ENCODE assay signal across 12 cellular contexts in the genomic region with DNA sequence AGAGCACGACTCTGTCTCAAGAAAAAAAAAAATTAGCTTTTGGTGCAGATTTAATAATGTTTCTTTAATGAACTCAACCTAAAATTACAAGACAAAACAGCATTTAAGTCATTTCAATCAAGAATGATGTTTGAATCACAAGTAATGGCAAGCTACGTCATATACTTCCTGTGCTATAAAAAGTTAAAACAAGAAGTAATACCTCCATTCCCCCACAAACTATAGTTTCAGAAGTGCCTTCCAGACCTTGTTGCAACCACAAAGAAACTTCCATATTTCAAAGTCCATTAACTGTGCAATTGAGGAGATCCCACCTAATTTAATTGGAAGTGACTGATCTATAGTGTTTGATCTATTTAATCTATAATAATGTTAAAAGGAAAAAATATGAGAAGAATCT. TPM values are rescaled to one million over a fixed set of nuclear protein-coding genes. Genes with fewer than 3 reads are reported as not detected.
DNase-seq lines count a peak whose midpoint lies in the region; ATAC-seq and TF ChIP-seq lines count a peak whose summit lies in the region.
"Had no signal": no experiment of that assay in that cellular context is flagged by ENCODE, and none has a peak within 500 bp of the region (broad histone marks: within the 10 kb centered on the region; RNA-seq: fewer than 3 reads in every experiment).

No MANE protein-coding gene starts in this region.

- H3K27ac Mint-ChIP-seq in activated naive CD8-positive, alpha-beta T cell treated with anti-CD3 and anti-CD28 coated beads, Interleukin-2, amount 10 ng/mL, durations not matched to agents 7 days and 5 days = peak overlapping the region; percentile 21
- H3K27ac Mint-ChIP-seq: type B pancreatic cell had no signal

- no peak overlapping the region for H3K27ac ChIP-seq in left lung

- peak; percentile 76 for ATAC-seq in GM21423 (IDR thresholded peaks at IDR 0.05; ENCODE audit: unreplicated experiment)
- ATAC-seq in HG03520 (IDR thresholded peaks at IDR 0.05; ENCODE audit: unreplicated experiment) = peak; percentile 50
- ATAC-seq in activated naive CD8-positive, alpha-beta T cell treated with anti-CD3 and anti-CD28 coated beads, Interleukin-2, amount 10 ng/mL, durations not matched to agents 7 days and 5 days (ENCODE audit: low read depth) = no peak
- ATAC-seq in left lung = no peak
- ATAC-seq in GM18870 (IDR thresholded peaks at IDR 0.05; ENCODE audit: unreplicated experiment) = no peak

- peaks cover 18% of the 10 kb centered on the region for H3K4me1 Mint-ChIP-seq in activated naive CD8-positive, alpha-beta T cell treated with anti-CD3 and anti-CD28 coated beads, Interleukin-2, amount 10 ng/mL, durations not matched to agents 7 days and 5 days

- H3K36me3 ChIP-seq in left lung = peaks cover 0 to 4% of the 10 kb centered on the region in 2 donors

- H3K4me3 Mint-ChIP-seq in activated naive CD8-positive, alpha-beta T cell treated with anti-CD3 and anti-CD28 coated beads, Interleukin-2, amount 10 ng/mL, durations not matched to agents 7 days and 5 days = peak overlapping the region; percentile 6
- H3K4me3 Mint-ChIP-seq: type B pancreatic cell had no signal

- no peaks in the 10 kb centered on the region for H3K27me3 ChIP-seq in left lung

- H3K9me3 Mint-ChIP-seq in activated naive CD8-positive, alpha-beta T cell treated with anti-CD3 and anti-CD28 coated beads, Interleukin-2, amount 10 ng/mL, durations not matched to agents 7 days and 5 days = no peaks in the 10 kb centered on the region
- H3K9me3 Mint-ChIP-seq: type B pancreatic cell had no signal

- H3K27me3 Mint-ChIP-seq in activated naive CD8-positive, alpha-beta T cell treated with anti-CD3 and anti-CD28 coated beads, Interleukin-2, amount 10 ng/mL, durations not matched to agents 7 days and 5 days = no peaks in the 10 kb centered on the region
- H3K27me3 Mint-ChIP-seq: type B pancreatic cell had no signal

- POLR2A ChIA-PET in activated naive CD8-positive, alpha-beta T cell treated with anti-CD3 and anti-CD28 coated beads, Interleukin-2, amount 10 ng/mL, durations not matched to agents 7 days and 5 days (lab: Charles Lee) = interaction anchor here (1.1 kb wide), 1 partner anchor 13 kb away, joined by 3 read pairs; no protein-coding TSS in a partner anchor

- H3K9me3 ChIP-seq in left lung = no peaks in the 10 kb centered on the region

- intact Hi-C loops in left lung (cut with DNase I) = no loop called here

- H3K4me3 ChIP-seq in GM08714 (ENCODE audit: low read length) (peak overlapping the region; percentile 49; the same call in 1 of the 2 replicates), left lung (no peak overlapping the region)

- no peak for DNase-seq in activated naive CD8-positive, alpha-beta T cell treated with anti-CD3 and anti-CD28 coated beads, Interleukin-2, amount 10 ng/mL, durations not matched to agents 7 days and 5 days
- DNase-seq in left lung = no peak
- no peak for DNase-seq in stimulated activated CD4-positive, alpha-beta T cell treated with anti-CD3 and anti-CD28 coated beads, Interleukin-2, amount 100 ng/mL, for 24 hours
- no peak for DNase-seq in stimulated activated CD8-positive, alpha-beta memory T cell treated with anti-CD3 and anti-CD28 coated beads, Interleukin-4, amount 100 ng/mL, for 48 hours
- DNase-seq: activated CD4-positive, alpha-beta T cell treated with anti-CD3 and anti-CD28 coated beads for 4 hours; anterior cingulate cortex; NCI-H1694 treated with DMSO at 0.1 percent for 48 hours had no signal

- peaks cover 0 to 19% of the 10 kb centered on the region in 2 donors for H3K4me1 ChIP-seq in left lung

- TF ChIP-seq CTCF in left lung (IDR thresholded peaks at IDR 0.05) = no peak

- H3K36me3 Mint-ChIP-seq in activated naive CD8-positive, alpha-beta T cell treated with anti-CD3 and anti-CD28 coated beads, Interleukin-2, amount 10 ng/mL, durations not matched to agents 7 days and 5 days = peaks cover 13% of the 10 kb centered on the region

RNA-seq across cellular contexts. Expression of gene NRDC, which starts 15.1 kb away (rescaled TPM):
- 100 to 1,000 TPM; 158 to 170 TPM for total RNA-seq in activated naive CD8-positive, alpha-beta T cell treated with anti-CD3 and anti-CD28 coated beads, Interleukin-2, amount 10 ng/mL, durations not matched to agents 7 days and 5 days
- 100 to 1,000 TPM; 101 to 156 TPM for total RNA-seq in left lung

Comparison
In these comparisons a context has a peak if more than half of its experiments do, and no peak if none do; other contexts are left out.
1. ATAC-seq: peak in GM21423 (single experiment) and HG03520 (single experiment); none in activated naive CD8-positive, alpha-beta T cell treated with anti-CD3 and anti-CD28 coated beads, Interleukin-2, amount 10 ng/mL, durations not matched to agents 7 days and 5 days (single experiment), left lung (single experiment) and GM18870 (single experiment).